Comparison of ENCODE assay signal across 30 cellular contexts in the genomic region with DNA sequence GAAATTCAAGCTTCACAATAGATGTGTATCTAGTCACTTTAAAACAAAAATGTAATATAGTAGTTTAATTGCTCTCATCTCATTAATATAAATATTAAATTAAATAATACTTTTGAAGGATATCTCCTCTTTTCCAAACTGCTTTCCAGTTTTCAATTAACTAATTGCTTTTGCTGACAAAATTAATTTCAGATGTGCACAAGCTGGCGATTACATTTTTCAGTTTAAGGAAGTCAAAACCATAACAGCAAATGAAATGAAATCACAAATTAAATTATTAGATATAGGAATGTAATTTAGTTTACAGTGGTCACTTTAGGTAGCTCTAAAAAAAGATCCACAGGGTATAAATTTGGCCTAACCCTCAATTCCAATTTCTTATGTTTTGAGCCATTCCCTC.
"Had no signal": no experiment of that assay in that cellular context is flagged by ENCODE, and none has a peak within 500 bp of the region (broad histone marks: within the 10 kb centered on the region; RNA-seq: fewer than 3 reads in every experiment).

No MANE protein-coding gene starts in this region.

- H3K4me3 ChIP-seq: colonic mucosa, gastroesophageal sphincter, heart right ventricle, left lung, ovary, psoas muscle, suprapubic skin, transverse colon, upper lobe of right lung, vagina had no signal

- H3K4me1 ChIP-seq: colonic mucosa, foreskin keratinocyte, gastroesophageal sphincter, heart right ventricle, left lung, psoas muscle, suprapubic skin, transverse colon, upper lobe of right lung, vagina had no signal

- H3K36me3 ChIP-seq: colonic mucosa, gastroesophageal sphincter, heart right ventricle, left lung, ovary, suprapubic skin, transverse colon, upper lobe of right lung, vagina had no signal

- H3K27me3 ChIP-seq: colonic mucosa, foreskin keratinocyte, gastroesophageal sphincter, heart right ventricle, left lung, ovary, suprapubic skin, transverse colon, upper lobe of right lung, vagina had no signal

- DNase-seq: colonic mucosa; effector CD8-positive, alpha-beta T cell; endodermal cell; foreskin keratinocyte; glutamatergic neuron; heart right ventricle; hippocampal formation; left cardiac atrium; left lung; mesenchymal stem cell; naive thymus-derived CD4-positive, alpha-beta T cell; nucleus accumbens; ovary; posterior cingulate gyrus; psoas muscle; right cardiac atrium; small intestine; stimulated activated CD4-positive, alpha-beta T cell treated with anti-CD3 and anti-CD28 coated beads, Interleukin-12 subunit alpha, Interleukin-12 subunit beta, amount 100 ng/mL, for 4 hours; stimulated activated CD4-positive, alpha-beta T cell treated with anti-CD3 and anti-CD28 coated beads, Interleukin-1b, Interleukin-23, amount 100 ng/mL, for 48 hours; stimulated activated CD4-positive, alpha-beta T cell treated with anti-CD3 and anti-CD28 coated beads, Interleukin-4, amount 100 ng/mL, for 1 hour; stimulated activated CD8-positive, alpha-beta memory T cell treated with anti-CD3 and anti-CD28 coated beads, Interleukin-4, amount 100 ng/mL, for 48 hours; stimulated activated naive CD4-positive, alpha-beta T cell; stimulated activated naive CD8-positive, alpha-beta T cell treated with anti-CD3 and anti-CD28 coated beads, Interleukin-15, amount 100 ng/mL, for 72 hours; transverse colon; upper lobe of right lung had no signal

- H3K9me3 ChIP-seq: colonic mucosa, gastroesophageal sphincter, left lung, ovary, psoas muscle, suprapubic skin, transverse colon, upper lobe of right lung, vagina had no signal

- H3K27ac ChIP-seq: colonic mucosa, epithelial cell of prostate, foreskin keratinocyte, gastroesophageal sphincter, heart right ventricle, left lung, ovary, psoas muscle, suprapubic skin, transverse colon, upper lobe of right lung, vagina had no signal

- ATAC-seq: esophagus mucosa; foreskin keratinocyte; gastroesophageal sphincter; heart right ventricle; left cardiac atrium; left lung; naive thymus-derived CD4-positive, alpha-beta T cell; psoas muscle; right cardiac atrium; stimulated activated naive CD8-positive, alpha-beta T cell treated with anti-CD3 and anti-CD28 coated beads, Interleukin-15, amount 100 ng/mL, for 72 hours; upper lobe of right lung had no signal
